Comparison of ENCODE assay signal across 9 cellular contexts in genomic region chr11:1546536-1547466, GRCh38. TPM values are rescaled to one million over a fixed set of nuclear protein-coding genes. Genes with fewer than 3 reads are reported as not detected.
DNase-seq lines count a peak whose midpoint lies in the region; ATAC-seq and TF ChIP-seq lines count a peak whose summit lies in the region.
"Had no signal": no experiment of that assay in that cellular context is flagged by ENCODE, and none has a peak within 500 bp of the region (broad histone marks: within the 10 kb centered on the region; RNA-seq: fewer than 3 reads in every experiment).

No MANE protein-coding gene starts in this region.

- H3K4me1 Mint-ChIP-seq in endothelial cell (ENCODE audit: unreplicated experiment), result no peaks in the 10 kb centered on the region

- H3K4me1 ChIP-seq in MM.1S (ENCODE audit: low read length) (peaks cover 7% of the 10 kb centered on the region; the same call in 1 of the 2 replicates), mucosa of rectum (ENCODE audit: control insufficient read depth in 2 of 2, insufficient read depth in 2 of 2, low read length in 2 of 2) (peaks cover 25 to 37% of the 10 kb centered on the region in 2 donors), thoracic aorta (ENCODE audit: control insufficient read depth in 1 of 2, low read depth in 2 of 2) (peaks cover 18 to 31% of the 10 kb centered on the region in 2 donors)

- H3K9ac ChIP-seq in MM.1S (ENCODE audit: low read length) (no peak overlapping the region), mucosa of rectum (ENCODE audit: low read depth in 1 of 2, low read length in 2 of 2) (peak overlapping the region; percentile 24 to 83)

- no peaks in the 10 kb centered on the region for H3K36me3 Mint-ChIP-seq in endothelial cell (ENCODE audit: low read depth, unreplicated experiment)

- H3K9me3 Mint-ChIP-seq in endothelial cell (ENCODE audit: unreplicated experiment), result no peaks in the 10 kb centered on the region

- no peak overlapping the region for H2AFZ ChIP-seq in MM.1S (ENCODE audit: low read length)

- H3K9me3 ChIP-seq in MM.1S (replicated peaks; ENCODE audit: insufficient read depth, low read length) (no peaks in the 10 kb centered on the region), mucosa of rectum (ENCODE audit: control insufficient read depth in 2 of 2, low read length in 2 of 2) (no peaks in the 10 kb centered on the region), thoracic aorta (no peaks in the 10 kb centered on the region)

- TF ChIP-seq CTCF in MM.1S (IDR thresholded peaks at IDR 0.05; ENCODE audit: low read length), result peak; percentile 61
- TF ChIP-seq CTCF in endothelial cell (IDR thresholded peaks at IDR 0.05; ENCODE audit: unreplicated experiment), result peak; percentile 60
- TF ChIP-seq CTCF in thoracic aorta (IDR thresholded peaks at IDR 0.05), result peak; percentile 90
- no peak for TF ChIP-seq CTCF in lower leg skin (IDR thresholded peaks at IDR 0.05)

- DNase-seq in EL, result peak; percentile 53
- peak; percentile 33 for DNase-seq in MM.1S
- DNase-seq in activated CD4-positive, alpha-beta T cell treated with anti-CD3 and anti-CD28 coated beads for 48 hours, result peak; percentile 57
- peak; percentile 59 for DNase-seq in endothelial cell (ENCODE audit: low spot score)
- no peak for DNase-seq in thoracic aorta (ENCODE audit: low spot score)
- DNase-seq in lower leg skin (ENCODE audit: low spot score in 2 of 2), result no peak

- peak; percentile 18 for ATAC-seq in thoracic aorta (ENCODE audit: insufficient number of reproducible peaks, low FRiP score, low read depth)
- ATAC-seq in GM18907 (IDR thresholded peaks at IDR 0.05; ENCODE audit: unreplicated experiment), result no peak

- H3K9me2 ChIP-seq in MM.1S (replicated peaks; ENCODE audit: insufficient read depth, low read length), result no peaks in the 10 kb centered on the region

- H3K27me3 ChIP-seq in MM.1S (replicated peaks; ENCODE audit: insufficient read depth, low read length) (peaks cover 65% of the 10 kb centered on the region), mucosa of rectum (ENCODE audit: control insufficient read depth in 2 of 2, insufficient read depth in 2 of 2, low read length in 2 of 2) (peaks cover 0 to 4% of the 10 kb centered on the region in 2 donors), thoracic aorta (replicated peaks; ENCODE audit: insufficient read depth) (no peaks in the 10 kb centered on the region)

- H3K4me3 ChIP-seq in MM.1S (ENCODE audit: low read length) (peak overlapping the region; percentile 46), mucosa of rectum (ENCODE audit: low read length in 2 of 2) (peak overlapping the region; percentile 31 to 63), thoracic aorta (peak overlapping the region; percentile 76), lower leg skin (ENCODE audit: low read depth, poor library complexity, severe bottlenecking) (no peak overlapping the region)

- peak overlapping the region; percentile 68 for H3K4me2 ChIP-seq in MM.1S (ENCODE audit: low read depth, low read length)

- H3K27ac ChIP-seq in MM.1S (ENCODE audit: low read length), result no peak overlapping the region
- peak overlapping the region; percentile 71 to 78 for H3K27ac ChIP-seq in mucosa of rectum (ENCODE audit: low read depth in 2 of 2, low read length in 2 of 2)
- H3K27ac ChIP-seq in thoracic aorta, result peak overlapping the region; percentile 84 to 87

- peaks cover 16% of the 10 kb centered on the region for H3K27me3 Mint-ChIP-seq in endothelial cell (ENCODE audit: unreplicated experiment)

- no peaks in the 10 kb centered on the region for H4K20me1 ChIP-seq in MM.1S (ENCODE audit: insufficient read depth, low read length)

- H3K36me3 ChIP-seq in MM.1S (replicated peaks; ENCODE audit: insufficient read depth, low read length), result no peaks in the 10 kb centered on the region
- H3K36me3 ChIP-seq in mucosa of rectum (ENCODE audit: control insufficient read depth in 2 of 2, insufficient read depth in 2 of 2, low read length in 2 of 2), result no peaks in the 10 kb centered on the region
- H3K36me3 ChIP-seq in thoracic aorta, result no peaks in the 10 kb centered on the region

- no peaks in the 10 kb centered on the region for H3F3A ChIP-seq in MM.1S (ENCODE audit: insufficient read depth, low read length)

- TF ChIP-seq POLR2A in lower leg skin (IDR thresholded peaks at IDR 0.05), result no peak

- no peak overlapping the region for H3K27ac Mint-ChIP-seq in endothelial cell (ENCODE audit: unreplicated experiment)

- intact Hi-C loops in lower leg skin (cut with DNase I; ENCODE audit: low total_unique reads), result no loop called here

- no peaks in the 10 kb centered on the region for H3K79me2 ChIP-seq in MM.1S (ENCODE audit: low read length)

- 1 to 2% methylated on average over 28 to 46 of the region's 106 CpGs for WGBS in lower leg skin, 2 donors

- H3K4me3 Mint-ChIP-seq in endothelial cell (ENCODE audit: unreplicated experiment), result no peak overlapping the region

RNA-seq across cellular contexts. Expression of gene DUSP8, which starts 25.3 kb away (rescaled TPM):
- total RNA-seq in endothelial cell (ENCODE audit: unreplicated experiment) (2.2 TPM), thoracic aorta (1 to 10 TPM; 3.7 to 7.6 TPM), lower leg skin (10 to 100 TPM in 1 of 4 donors, 1 to 10 TPM in 3; 4.0 to 11.6 (median 5.9) TPM)

RNA-seq across cellular contexts. Expression of gene KRTAP5-1, which starts 38.3 kb away (rescaled TPM):
- total RNA-seq in endothelial cell (ENCODE audit: unreplicated experiment) (not detected), thoracic aorta (not detected), lower leg skin (1 to 10 TPM in 1 of 4 donors, not detected in 3; 8.1 TPM)
- total RNA-seq: subcutaneous adipose tissue had no signal

RNA-seq across cellular contexts. Expression of gene KRTAP5-2, which starts 51.3 kb away (rescaled TPM):
- total RNA-seq in endothelial cell (ENCODE audit: unreplicated experiment), result not detected
- not detected for total RNA-seq in thoracic aorta
- 10 to 100 TPM in 1 of 4 donors, under 1 TPM in 1, not detected in 2; 0.55 to 15.1 TPM for total RNA-seq in lower leg skin
- total RNA-seq: subcutaneous adipose tissue had no signal

Comparison
In these comparisons a context has a peak if more than half of its experiments do, and no peak if none do; other contexts are left out.
1. DNase-seq: peak in EL (single experiment), MM.1S (single experiment), activated CD4-positive, alpha-beta T cell treated with anti-CD3 and anti-CD28 coated beads for 48 hours (single experiment) and endothelial cell (single experiment); none in thoracic aorta (single experiment) and lower leg skin (0 of 2).
2. CTCF ChIP-seq: peak in MM.1S (single experiment), endothelial cell (single experiment) and thoracic aorta (single experiment); none in lower leg skin (0 of 3).